Comparison of ENCODE assay signal across 10 cellular contexts in the genomic region with DNA sequence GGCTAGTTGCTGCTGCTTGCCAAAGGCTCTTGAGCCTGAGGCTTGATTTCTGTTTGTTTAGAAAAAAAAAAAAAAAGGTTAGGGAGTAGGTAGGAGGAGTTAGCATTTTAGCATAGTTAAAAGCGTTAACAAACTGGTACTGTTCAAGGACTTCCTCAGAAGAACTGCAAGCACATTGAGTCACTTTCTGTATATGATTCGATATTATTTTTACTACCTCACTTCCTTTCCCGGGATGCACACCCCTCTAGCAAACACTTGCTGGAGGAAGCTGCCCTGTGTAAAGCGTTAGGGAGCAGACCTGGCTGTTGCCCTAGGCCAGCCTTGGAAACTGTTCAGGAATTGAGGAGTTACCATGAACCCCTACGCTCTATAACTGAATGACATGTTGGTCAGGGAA. TPM values are rescaled to one million over a fixed set of nuclear protein-coding genes. Genes with fewer than 3 reads are reported as not detected.
DNase-seq lines count a peak whose midpoint lies in the region; ATAC-seq lines count a peak whose summit lies in the region.
"Had no signal": no experiment of that assay in that cellular context is flagged by ENCODE, and none has a peak within 500 bp of the region (broad histone marks: within the 10 kb centered on the region; RNA-seq: fewer than 3 reads in every experiment).

No MANE protein-coding gene starts in this region.

- H3K9me3 ChIP-seq in mucosa of rectum (ENCODE audit: control insufficient read depth in 2 of 2, low read length in 2 of 2): no peaks in the 10 kb centered on the region
- H3K9me3 ChIP-seq: adrenal gland had no signal

- H3K36me3 ChIP-seq in mucosa of rectum (ENCODE audit: control insufficient read depth in 2 of 2, insufficient read depth in 2 of 2, low read length in 2 of 2): no peaks in the 10 kb centered on the region
- H3K36me3 ChIP-seq: adrenal gland had no signal

- peaks cover 19 to 21% of the 10 kb centered on the region in 2 donors for H3K4me1 ChIP-seq in mucosa of rectum (ENCODE audit: control insufficient read depth in 2 of 2, insufficient read depth in 2 of 2, low read length in 2 of 2)
- H3K4me1 ChIP-seq: adrenal gland had no signal

- in situ Hi-C loops in G401 (cut with HindIII; ENCODE audit: low sequenced_read_pairs): no loop called here

- H3K27ac ChIP-seq in mucosa of rectum (ENCODE audit: low read depth in 2 of 2, low read length in 2 of 2): peak overlapping the region; percentile 94
- H3K27ac ChIP-seq: adrenal gland had no signal

- H3K27me3 ChIP-seq in mucosa of rectum (ENCODE audit: control insufficient read depth in 2 of 2, insufficient read depth in 2 of 2, low read length in 2 of 2): no peaks in the 10 kb centered on the region
- H3K27me3 ChIP-seq: adrenal gland had no signal

- peak overlapping the region; percentile 35 to 49 for H3K9ac ChIP-seq in mucosa of rectum (ENCODE audit: low read depth in 1 of 2, low read length in 2 of 2)

- peak; percentile 73 to 76 for ATAC-seq in activated CD4-positive, CD25-positive, alpha-beta regulatory T cell treated with anti-CD3 and anti-CD28 coated beads, Interleukin-2, amount 50 U/mL, for 24 hours
- peak; percentile 37 for ATAC-seq in HG02623 (IDR thresholded peaks at IDR 0.05; ENCODE audit: unreplicated experiment)

- H3K4me3 ChIP-seq in mucosa of rectum (ENCODE audit: low read length in 2 of 2): peak overlapping the region in 1 of 2 donors; percentile 21
- H3K4me3 ChIP-seq: adrenal gland had no signal

- no peak for DNase-seq in activated CD4-positive, CD25-positive, alpha-beta regulatory T cell treated with anti-CD3 and anti-CD28 coated beads, Interleukin-2, amount 50 U/mL, for 72 hours
- DNase-seq in UCSD-AML1 (lab: John Stamatoyannopoulos, UW; ENCODE audit: unreplicated experiment) (peak; percentile 12), amniotic stem cell (lab: John Stamatoyannopoulos, UW) (no peak), G401 (ENCODE audit: low spot score) (no peak), HUDEP-2 (lab: John Stamatoyannopoulos, UW; ENCODE audit: unreplicated experiment in 76 of 76) (no peak)
- DNase-seq: adrenal gland, H7 had no signal

RNA-seq across cellular contexts. Expression of a gene that starts 15.7 kb away (rescaled TPM):
- total RNA-seq in G401 (2014; rRNA removed; shearing (Covaris generic)): 9.7 and 24.0 TPM in 2 replicates
